ENCODE assay signal across 7 cellular contexts in genomic region chr11:133966924-133967598, GRCh38. TPM values are rescaled to one million over a fixed set of nuclear protein-coding genes. Genes with fewer than 3 reads are reported as not detected.
DNase-seq lines count a peak whose midpoint lies in the region; ATAC-seq and TF ChIP-seq lines count a peak whose summit lies in the region.

No MANE protein-coding gene starts in this region.

- no peak overlapping the region for H2BK5ac ChIP-seq in mesenchymal stem cell (ENCODE audit: low read depth, low read length, poor library complexity, severe bottlenecking)

- H3K14ac ChIP-seq in mesenchymal stem cell (ENCODE audit: low read length in 2 of 2) = no peak overlapping the region

- H2BK120ac ChIP-seq in mesenchymal stem cell (ENCODE audit: low read depth, low read length) = no peak overlapping the region

- H3K9me3 ChIP-seq in heart left ventricle (no peaks in the 10 kb centered on the region), mesenchymal stem cell (ENCODE audit: control insufficient read depth, low read length) (no peaks in the 10 kb centered on the region)

- no peak overlapping the region for H3K9ac ChIP-seq in mesenchymal stem cell (ENCODE audit: low read length)

- no peak overlapping the region for H3K23ac ChIP-seq in mesenchymal stem cell (ENCODE audit: low read length in 2 of 2)

- TF ChIP-seq CTCF in LNCaP clone FGC (IDR thresholded peaks at IDR 0.05; ENCODE audit: control insufficient read depth, extremely low read depth, insufficient read depth) = peak; percentile 59
- peak; percentile 53 to 78 (median 66) for TF ChIP-seq CTCF in heart left ventricle (IDR thresholded peaks at IDR 0.05)

- H3K27ac ChIP-seq in heart left ventricle (peak overlapping the region in 2 of 12 donors; percentile 17 to 29), mesenchymal stem cell (ENCODE audit: low read length, poor library complexity, severe bottlenecking) (no peak overlapping the region)

- no peak overlapping the region for H3K4me2 ChIP-seq in mesenchymal stem cell (ENCODE audit: low read length, poor library complexity, severe bottlenecking)

- no peak overlapping the region for H2AFZ ChIP-seq in mesenchymal stem cell (ENCODE audit: low read depth, low read length)

- H4K8ac ChIP-seq in mesenchymal stem cell (ENCODE audit: low read length) = no peak overlapping the region

- H3K18ac ChIP-seq in mesenchymal stem cell (ENCODE audit: low read depth in 1 of 2, low read length in 2 of 2) = no peak overlapping the region

- H3K36me3 ChIP-seq in heart left ventricle (no peaks in the 10 kb centered on the region), mesenchymal stem cell (ENCODE audit: control insufficient read depth in 1 of 2, insufficient read depth in 2 of 2, low read depth in 1 of 2, low read length in 2 of 2) (no peaks in the 10 kb centered on the region)

- no peak overlapping the region for H3K4me3 ChIP-seq in LNCaP clone FGC (ENCODE audit: low read depth, low read length)
- H3K4me3 ChIP-seq in heart left ventricle = peak overlapping the region in 9 of 12 donors; percentile 33 to 54 (median 41)
- no peak overlapping the region for H3K4me3 ChIP-seq in mesenchymal stem cell (ENCODE audit: insufficient read depth in 1 of 2, low read depth in 1 of 2, low read length in 2 of 2)

- no peak overlapping the region for H2AK5ac ChIP-seq in mesenchymal stem cell (ENCODE audit: low read length, severe bottlenecking)

- no peak overlapping the region for H2BK15ac ChIP-seq in mesenchymal stem cell (ENCODE audit: low read depth, poor library complexity, severe bottlenecking)

- H3K27me3 ChIP-seq in heart left ventricle (peaks cover 0 to 5% (median 0%) of the 10 kb centered on the region in 9 donors), mesenchymal stem cell (ENCODE audit: control insufficient read depth in 1 of 2, insufficient read depth in 1 of 2, low read length in 2 of 2) (peaks cover 0 to 64% of the 10 kb centered on the region in 2 experiments)

- ATAC-seq in heart left ventricle (peak; percentile 25 to 78 (median 69)), GM18517 (IDR thresholded peaks at IDR 0.05; ENCODE audit: unreplicated experiment) (no peak)

- intact Hi-C loops in heart left ventricle (cut with DNase I) = loop anchor here in 4 of 10 donors (1.0 to 10.0 kb wide), 5 partner anchors 68 to 168 kb away; no protein-coding TSS in a partner anchor

- H3K4me1 ChIP-seq in heart left ventricle = peaks cover 0 to 10% (median 3%) of the 10 kb centered on the region in 12 donors
- H3K4me1 ChIP-seq in mesenchymal stem cell (ENCODE audit: control insufficient read depth, insufficient read depth, low read depth, low read length) = no peaks in the 10 kb centered on the region

- TF ChIP-seq POLR2A in heart left ventricle (IDR thresholded peaks at IDR 0.05) = no peak

- H3K4ac ChIP-seq in mesenchymal stem cell (ENCODE audit: low read depth in 1 of 2, low read length in 2 of 2) = no peak overlapping the region

- H4K91ac ChIP-seq in mesenchymal stem cell (ENCODE audit: low read length) = no peak overlapping the region

- 31 to 56% (median 35%) methylated on average over 23 to 43 of the region's 43 CpGs for WGBS in heart left ventricle, 4 donors
- 44% methylated on average over 43 of the region's 43 CpGs for WGBS in mesenchymal stem cell

- H2BK12ac ChIP-seq in mesenchymal stem cell (ENCODE audit: low read length in 2 of 2) = no peak overlapping the region

- no peaks in the 10 kb centered on the region for H3K79me1 ChIP-seq in mesenchymal stem cell (replicated peaks; ENCODE audit: low read length, poor library complexity, severe bottlenecking)

- DNase-seq in LNCaP clone FGC (ENCODE audit: low read depth) = no peak
- DNase-seq in activated T-helper 1 cell treated with Interleukin-2 at 50 U/mL for 16 hours (ENCODE audit: low read depth) = peak; percentile 61
- DNase-seq in heart left ventricle = peak; percentile 65 to 85 (median 73)
- DNase-seq in stimulated activated CD4-positive, alpha-beta T cell treated with anti-CD3 and anti-CD28 coated beads, Interleukin-2, amount 100 ng/mL, for 48 hours = peak; percentile 62 to 72
- no peak for DNase-seq in mesenchymal stem cell
- DNase-seq in mucosa of gallbladder (ENCODE audit: low spot score) = no peak

RNA-seq across cellular contexts. Expression of gene IGSF9B, which starts 10.3 kb away (rescaled TPM):
- 10 to 100 TPM; 14.6 to 78.5 (median 43.7) TPM for total RNA-seq in heart left ventricle
- polyA plus RNA-seq in heart left ventricle = 10 to 100 TPM; 30.3 to 38.3 TPM
- polyA plus RNA-seq in mesenchymal stem cell (2013, experiment 1 of 2) = not detected
- polyA plus RNA-seq in mesenchymal stem cell (2013, experiment 2 of 2) = not detected
- 30.3 TPM for total RNA-seq in mucosa of gallbladder

Comparison
In these comparisons a context has a peak if more than half of its experiments do, and no peak if none do; other contexts are left out.
1. DNase-seq: peak in activated T-helper 1 cell treated with Interleukin-2 at 50 U/mL for 16 hours (single experiment), heart left ventricle (5 of 5) and stimulated activated CD4-positive, alpha-beta T cell treated with anti-CD3 and anti-CD28 coated beads, Interleukin-2, amount 100 ng/mL, for 48 hours (2 of 2); none in LNCaP clone FGC (single experiment), mesenchymal stem cell (single experiment) and mucosa of gallbladder (single experiment).
2. H3K4me3 ChIP-seq: peak in heart left ventricle (9 of 12); none in LNCaP clone FGC (single experiment) and mesenchymal stem cell (0 of 2).